ENCODE assay signal across 1 cellular context in the genomic region with DNA sequence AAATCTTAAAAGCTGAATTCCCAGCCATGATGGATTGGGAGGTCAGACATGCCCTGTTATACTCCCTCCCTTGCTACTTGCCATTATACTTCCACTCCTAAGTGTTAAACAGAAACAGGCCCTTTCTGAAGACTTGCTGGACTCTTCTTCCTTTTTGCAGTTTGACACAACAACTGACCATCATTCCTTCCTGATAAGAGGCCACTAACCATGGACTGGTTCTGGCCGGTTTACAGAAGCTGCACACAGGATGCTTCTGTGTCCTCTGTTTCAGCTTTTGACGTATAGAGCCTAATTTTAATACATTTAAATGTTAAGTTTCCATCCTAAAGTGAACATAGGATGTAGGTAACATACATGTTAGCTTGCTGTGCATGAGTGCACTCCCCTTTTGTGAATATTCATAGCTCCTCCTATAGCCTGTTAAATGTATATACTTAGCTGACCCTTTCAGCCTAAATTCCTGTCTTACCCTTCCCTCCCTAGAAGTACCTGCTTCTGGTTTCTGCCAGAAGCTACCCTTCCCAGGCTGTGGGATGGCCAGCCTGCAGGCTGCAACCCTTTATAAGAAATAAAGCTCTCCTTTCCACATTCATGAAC.
TF ChIP-seq lines count a peak whose summit lies in the region.

No MANE protein-coding gene starts in this region.

TF ChIP-seq in H1, 55 proteins besides CTCF, POLR2A, EP300 and RAD21:
- TF ChIP-seq JUND (IDR thresholded peaks at IDR 0.05; ENCODE audit: low read length) (no peak), SP2 (IDR thresholded peaks at IDR 0.05; ENCODE audit: low read length) (no peak), ZNF274 (IDR thresholded peaks at IDR 0.05; ENCODE audit: borderline replicate concordance, extremely low read depth, low read length) (no peak), SIX5 (IDR thresholded peaks at IDR 0.05; ENCODE audit: low read depth, low read length) (no peak), CTBP2 (IDR thresholded peaks at IDR 0.05; ENCODE audit: borderline replicate concordance, insufficient read depth, insufficient read length, low read length) (no peak), TAF1 (IDR thresholded peaks at IDR 0.05; ENCODE audit: low read depth, low read length) (no peak), CBX5 (IDR thresholded peaks at IDR 0.05; ENCODE audit: low read depth, low read length) (no peak), GTF2F1 (IDR thresholded peaks at IDR 0.05; ENCODE audit: borderline replicate concordance, low read depth, low read length) (no peak), RXRA (IDR thresholded peaks at IDR 0.05; ENCODE audit: insufficient read depth, low read depth, low read length) (no peak), TBP (IDR thresholded peaks at IDR 0.05; ENCODE audit: low read depth, low read length) (no peak), RNF2 (IDR thresholded peaks at IDR 0.05; ENCODE audit: borderline replicate concordance, low read depth, low read length, missing control alignments, poor library complexity, severe bottlenecking) (no peak), TCF12 (IDR thresholded peaks at IDR 0.05; ENCODE audit: low read depth, low read length) (no peak), MAFK (IDR thresholded peaks at IDR 0.05; ENCODE audit: low read depth, low read length) (no peak), SP1 (IDR thresholded peaks at IDR 0.05; ENCODE audit: low read depth, low read length) (no peak), SUZ12 (IDR thresholded peaks at IDR 0.05; ENCODE audit: low read length) (no peak)
- TF ChIP-seq, protein P1, sequence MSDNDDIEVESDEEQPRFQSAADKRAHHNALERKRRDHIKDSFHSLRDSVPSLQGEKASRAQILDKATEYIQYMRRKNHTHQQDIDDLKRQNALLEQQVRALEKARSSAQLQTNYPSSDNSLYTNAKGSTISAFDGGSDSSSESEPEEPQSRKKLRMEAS (IDR thresholded peaks at IDR 0.05), result no peak
- TF ChIP-seq, protein P2, sequence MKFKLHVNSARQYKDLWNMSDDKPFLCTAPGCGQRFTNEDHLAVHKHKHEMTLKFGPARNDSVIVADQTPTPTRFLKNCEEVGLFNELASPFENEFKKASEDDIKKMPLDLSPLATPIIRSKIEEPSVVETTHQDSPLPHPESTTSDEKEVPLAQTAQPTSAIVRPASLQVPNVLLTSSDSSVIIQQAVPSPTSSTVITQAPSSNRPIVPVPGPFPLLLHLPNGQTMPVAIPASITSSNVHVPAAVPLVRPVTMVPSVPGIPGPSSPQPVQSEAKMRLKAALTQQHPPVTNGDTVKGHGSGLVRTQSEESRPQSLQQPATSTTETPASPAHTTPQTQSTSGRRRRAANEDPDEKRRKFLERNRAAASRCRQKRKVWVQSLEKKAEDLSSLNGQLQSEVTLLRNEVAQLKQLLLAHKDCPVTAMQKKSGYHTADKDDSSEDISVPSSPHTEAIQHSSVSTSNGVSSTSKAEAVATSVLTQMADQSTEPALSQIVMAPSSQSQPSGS (IDR thresholded peaks at IDR 0.05; ENCODE audit: low read length), result no peak
- TF ChIP-seq, protein P3, sequence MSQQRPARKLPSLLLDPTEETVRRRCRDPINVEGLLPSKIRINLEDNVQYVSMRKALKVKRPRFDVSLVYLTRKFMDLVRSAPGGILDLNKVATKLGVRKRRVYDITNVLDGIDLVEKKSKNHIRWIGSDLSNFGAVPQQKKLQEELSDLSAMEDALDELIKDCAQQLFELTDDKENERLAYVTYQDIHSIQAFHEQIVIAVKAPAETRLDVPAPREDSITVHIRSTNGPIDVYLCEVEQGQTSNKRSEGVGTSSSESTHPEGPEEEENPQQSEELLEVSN (IDR thresholded peaks at IDR 0.05), result no peak
